ENCODE assay signal across 9 cellular contexts in the genomic region with DNA sequence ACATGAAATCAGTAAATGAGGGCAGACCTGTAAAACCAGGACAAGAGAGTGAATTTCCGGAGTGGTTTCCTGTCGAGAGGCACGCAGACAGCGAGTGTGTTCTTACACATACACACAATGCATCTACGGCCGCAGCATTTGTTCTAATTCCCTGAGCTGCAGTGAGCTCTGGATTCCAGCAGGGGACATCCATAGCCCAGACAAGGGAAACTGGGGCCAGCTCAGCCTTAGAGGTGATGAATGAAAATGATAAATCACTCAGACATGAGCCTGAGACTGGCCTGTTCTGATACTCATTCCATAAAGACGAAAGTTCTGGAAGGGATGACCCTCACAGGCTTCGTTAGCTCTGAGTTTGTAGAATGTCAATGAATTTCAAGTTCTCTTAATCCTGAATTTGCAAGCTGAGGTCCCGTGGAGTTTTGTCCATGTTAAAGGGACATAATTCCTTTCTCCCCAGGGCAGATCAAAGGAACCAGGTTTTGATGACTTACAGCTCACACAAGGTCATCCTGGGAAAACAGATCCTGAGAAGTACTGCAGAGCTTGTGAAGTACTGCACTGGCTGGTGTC.
DNase-seq lines count a peak whose midpoint lies in the region; ATAC-seq, FAIRE-seq and TF ChIP-seq lines count a peak whose summit lies in the region.
"Had no signal": no experiment of that assay in that cellular context is flagged by ENCODE, and none has a peak within 500 bp of the region (broad histone marks: within the 10 kb centered on the region; RNA-seq: fewer than 3 reads in every experiment).

No MANE protein-coding gene starts in this region.

- no peak overlapping the region for H3K9ac ChIP-seq in fibroblast of lung (ENCODE audit: insufficient read depth, low read length)

- H3K27me3 Mint-ChIP-seq in T-helper 2 cell treated with Interferon-gamma antibody and Interleukin-4, amounts not matched to agents 5 μg/mL and 100 μg/mL, for 36 hours (ENCODE audit: low read depth): no peaks in the 10 kb centered on the region
- H3K27me3 Mint-ChIP-seq in neural crest cell (ENCODE audit: low read depth): no peaks in the 10 kb centered on the region
- H3K27me3 Mint-ChIP-seq: T-cell had no signal

- H3K4me3 Mint-ChIP-seq in T-helper 2 cell treated with Interferon-gamma antibody and Interleukin-4, amounts not matched to agents 5 μg/mL and 100 μg/mL, for 36 hours: no peak overlapping the region
- no peak overlapping the region for H3K4me3 Mint-ChIP-seq in neural crest cell
- H3K4me3 Mint-ChIP-seq: T-cell had no signal

- no peaks in the 10 kb centered on the region for H3K9me3 Mint-ChIP-seq in T-helper 2 cell treated with Interferon-gamma antibody and Interleukin-4, amounts not matched to agents 5 μg/mL and 100 μg/mL, for 36 hours
- H3K9me3 Mint-ChIP-seq in neural crest cell: no peaks in the 10 kb centered on the region
- H3K9me3 Mint-ChIP-seq: T-cell had no signal

- H3K27ac Mint-ChIP-seq in T-helper 2 cell treated with Interferon-gamma antibody and Interleukin-4, amounts not matched to agents 5 μg/mL and 100 μg/mL, for 36 hours: no peak overlapping the region
- no peak overlapping the region for H3K27ac Mint-ChIP-seq in neural crest cell (ENCODE audit: unreplicated experiment)
- H3K27ac Mint-ChIP-seq: T-cell had no signal

- DNase-seq in Ammon's horn (ENCODE audit: low spot score): peak; percentile 87
- no peak for DNase-seq in GM18507 (ENCODE audit: extremely low spot score, insufficient read length, low read depth)
- peak; percentile 36 for DNase-seq in NCI-H1436 treated with DMSO at 0.1 percent for 48 hours (lab: John Stamatoyannopoulos, UW)
- DNase-seq in T-helper 2 cell treated with Interferon-gamma antibody and Interleukin-4, amounts not matched to agents 5 μg/mL and 100 μg/mL, for 36 hours (ENCODE audit: low spot score): peak; percentile 4
- DNase-seq in fibroblast of lung (ENCODE audit: low read depth in 2 of 2): peak; percentile 75 to 81
- DNase-seq in neural crest cell (ENCODE audit: low read depth, low spot score): peak; percentile 54
- no peak for DNase-seq in GF-D8 (lab: John Stamatoyannopoulos, UW)

- no peaks in the 10 kb centered on the region for H3K36me3 ChIP-seq in fibroblast of lung (ENCODE audit: control insufficient read depth, insufficient read depth, low read length)

- H3K4me1 Mint-ChIP-seq in T-helper 2 cell treated with Interferon-gamma antibody and Interleukin-4, amounts not matched to agents 5 μg/mL and 100 μg/mL, for 36 hours (ENCODE audit: low read depth): no peaks in the 10 kb centered on the region
- peaks cover 21% of the 10 kb centered on the region for H3K4me1 Mint-ChIP-seq in neural crest cell

- no peak overlapping the region for H2AFZ ChIP-seq in fibroblast of lung (ENCODE audit: low read length)

- H3K4me3 ChIP-seq in fibroblast of lung (replicated peaks in 1 of 4; ENCODE audit: control extremely low read depth in 1 of 4, insufficient read depth in 1 of 4, low read depth in 3 of 4, low read length in 4 of 4): no peak overlapping the region

- H3K79me2 ChIP-seq in fibroblast of lung (ENCODE audit: control insufficient read depth, insufficient read depth, low read length): no peaks in the 10 kb centered on the region

- H4K20me1 ChIP-seq in fibroblast of lung (ENCODE audit: control insufficient read depth, extremely low read depth, insufficient read depth, low read length): no peaks in the 10 kb centered on the region

- H3K27me3 ChIP-seq in fibroblast of lung (ENCODE audit: control insufficient read depth, insufficient read depth, low read length): no peaks in the 10 kb centered on the region

- no peaks in the 10 kb centered on the region for H3K9me3 ChIP-seq in fibroblast of lung (ENCODE audit: control insufficient read depth, insufficient read depth, low read depth, low read length)

- no peaks in the 10 kb centered on the region for H3K36me3 Mint-ChIP-seq in T-helper 2 cell treated with Interferon-gamma antibody and Interleukin-4, amounts not matched to agents 5 μg/mL and 100 μg/mL, for 36 hours (ENCODE audit: low read depth)
- no peaks in the 10 kb centered on the region for H3K36me3 Mint-ChIP-seq in neural crest cell (ENCODE audit: low read depth)
- H3K36me3 Mint-ChIP-seq: T-cell had no signal

- peaks cover 7% of the 10 kb centered on the region for H3K4me1 ChIP-seq in fibroblast of lung (ENCODE audit: control insufficient read depth, extremely low read depth, insufficient read depth, low read length)

- H3K4me2 ChIP-seq in fibroblast of lung (ENCODE audit: extremely low read depth, insufficient read depth, low read length): peak overlapping the region; percentile 48

- FAIRE-seq in GM18507 (lab: Jason Lieb, UNC): peak; percentile 54

- peak; percentile 93 for ATAC-seq in HG02943 (IDR thresholded peaks at IDR 0.05; ENCODE audit: low read depth, unreplicated experiment)
- ATAC-seq: T-cell had no signal

- no peak overlapping the region for H3K27ac ChIP-seq in fibroblast of lung (ENCODE audit: insufficient read depth, low read length)

- peak; percentile 93 to 98 for TF ChIP-seq CTCF in fibroblast of lung (conservative IDR thresholded peaks at IDR 0.05 in 1 of 2, IDR thresholded peaks at IDR 0.05 in 1 of 2; ENCODE audit: low read depth in 1 of 2, low read length in 2 of 2)
- TF ChIP-seq CTCF in neural crest cell (conservative IDR thresholded peaks at IDR 0.05): peak; percentile 91

Comparison
In these comparisons a context has a peak if more than half of its experiments do, and no peak if none do; other contexts are left out.
1. DNase-seq: peak in Ammon's horn (single experiment), NCI-H1436 treated with DMSO at 0.1 percent for 48 hours (single experiment), T-helper 2 cell treated with Interferon-gamma antibody and Interleukin-4, amounts not matched to agents 5 μg/mL and 100 μg/mL, for 36 hours (single experiment), fibroblast of lung (2 of 2) and neural crest cell (single experiment); none in GM18507 (single experiment) and GF-D8 (single experiment).